Comparison of ENCODE assay signal across 10 cellular contexts in the genomic region with DNA sequence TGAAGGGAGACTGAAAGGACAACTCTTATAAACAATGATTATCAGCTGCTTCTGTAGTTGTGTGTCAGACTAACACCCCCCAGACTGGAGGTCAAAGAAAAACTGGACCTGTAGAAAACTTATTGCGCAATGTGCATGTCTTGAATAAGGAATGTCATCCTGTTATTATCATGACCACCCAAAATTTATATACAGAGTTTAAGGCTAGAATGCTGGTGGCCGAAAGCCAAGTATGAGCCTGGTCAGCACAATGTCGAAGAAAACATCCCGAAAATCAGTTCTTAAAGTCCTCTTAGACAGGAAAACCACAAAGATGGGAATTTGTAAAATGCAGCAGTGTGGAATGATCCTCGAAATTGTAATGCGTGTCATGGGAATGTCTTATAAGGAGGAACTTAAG. TPM values are rescaled to one million over a fixed set of nuclear protein-coding genes. Genes with fewer than 3 reads are reported as not detected.
DNase-seq lines count a peak whose midpoint lies in the region; ATAC-seq lines count a peak whose summit lies in the region.
"Had no signal": no experiment of that assay in that cellular context is flagged by ENCODE, and none has a peak within 500 bp of the region (broad histone marks: within the 10 kb centered on the region; RNA-seq: fewer than 3 reads in every experiment).

No MANE protein-coding gene starts in this region.

- H3K27me3 ChIP-seq in adipocyte (replicated peaks; ENCODE audit: control insufficient read depth, insufficient read depth, low read length) (no peaks in the 10 kb centered on the region), skeletal muscle tissue (ENCODE audit: control insufficient read depth in 3 of 3, insufficient read depth in 3 of 3, low read length in 3 of 3) (no peaks in the 10 kb centered on the region)

- H3K4me1 ChIP-seq in adipocyte (ENCODE audit: control insufficient read depth, insufficient read depth, low read length) = peaks cover 54% of the 10 kb centered on the region
- H3K4me1 ChIP-seq in skeletal muscle tissue (ENCODE audit: control insufficient read depth in 3 of 3, insufficient read depth in 3 of 3, low read length in 3 of 3) = peaks cover 19 to 27% (median 22%) of the 10 kb centered on the region in 3 donors

- H3K27ac ChIP-seq in skeletal muscle tissue (ENCODE audit: low read depth, low read length) = peak overlapping the region; percentile 16

- H3K36me3 ChIP-seq in adipocyte (ENCODE audit: control insufficient read depth, insufficient read depth, low read length, severe bottlenecking) (peaks cover 18% of the 10 kb centered on the region), skeletal muscle tissue (ENCODE audit: control insufficient read depth in 3 of 3, insufficient read depth in 3 of 3, low read length in 3 of 3) (peaks cover 0 to 8% (median 0%) of the 10 kb centered on the region in 3 donors)

- ATAC-seq in GM18868 (IDR thresholded peaks at IDR 0.05; ENCODE audit: unreplicated experiment) (no peak), HG03457 (IDR thresholded peaks at IDR 0.05; ENCODE audit: unreplicated experiment) (no peak), GM21526 (IDR thresholded peaks at IDR 0.05; ENCODE audit: low FRiP score, unreplicated experiment) (no peak)

- H3K9me3 ChIP-seq in adipocyte (ENCODE audit: control insufficient read depth, low read length) (no peaks in the 10 kb centered on the region), skeletal muscle tissue (ENCODE audit: control insufficient read depth in 3 of 3, low read length in 3 of 3) (no peaks in the 10 kb centered on the region)

- H3K4me3 ChIP-seq in adipocyte (ENCODE audit: low read length) = no peak overlapping the region
- H3K4me3 ChIP-seq in skeletal muscle tissue (ENCODE audit: low read length in 3 of 3) = no peak overlapping the region

- DNase-seq in GM04503 (ENCODE audit: low read depth) (peak; percentile 98), adipocyte (ENCODE audit: low read depth) (peak; percentile 97), hepatic stellate cell (ENCODE audit: low spot score) (peak; percentile 72), activated gamma-delta T cell (lab: John Stamatoyannopoulos, UW) (no peak)
- DNase-seq: activated CD4-positive, alpha-beta memory T cell treated with anti-CD3 and anti-CD28 coated beads, Interleukin-2, amount 10 ng/mL, durations not matched to agents 7 days and 5 days; stimulated activated naive CD4-positive, alpha-beta T cell had no signal

- H3K9ac ChIP-seq in adipocyte (ENCODE audit: low read length) (no peak overlapping the region), skeletal muscle tissue (ENCODE audit: low read depth in 1 of 3, low read length in 3 of 3) (no peak overlapping the region)

RNA-seq across cellular contexts. Expression of a gene that starts 29.3 kb away (rescaled TPM):
- 15.7 TPM for total RNA-seq in skeletal muscle tissue
